Comparison of ENCODE assay signal across 8 cellular contexts in the genomic region with DNA sequence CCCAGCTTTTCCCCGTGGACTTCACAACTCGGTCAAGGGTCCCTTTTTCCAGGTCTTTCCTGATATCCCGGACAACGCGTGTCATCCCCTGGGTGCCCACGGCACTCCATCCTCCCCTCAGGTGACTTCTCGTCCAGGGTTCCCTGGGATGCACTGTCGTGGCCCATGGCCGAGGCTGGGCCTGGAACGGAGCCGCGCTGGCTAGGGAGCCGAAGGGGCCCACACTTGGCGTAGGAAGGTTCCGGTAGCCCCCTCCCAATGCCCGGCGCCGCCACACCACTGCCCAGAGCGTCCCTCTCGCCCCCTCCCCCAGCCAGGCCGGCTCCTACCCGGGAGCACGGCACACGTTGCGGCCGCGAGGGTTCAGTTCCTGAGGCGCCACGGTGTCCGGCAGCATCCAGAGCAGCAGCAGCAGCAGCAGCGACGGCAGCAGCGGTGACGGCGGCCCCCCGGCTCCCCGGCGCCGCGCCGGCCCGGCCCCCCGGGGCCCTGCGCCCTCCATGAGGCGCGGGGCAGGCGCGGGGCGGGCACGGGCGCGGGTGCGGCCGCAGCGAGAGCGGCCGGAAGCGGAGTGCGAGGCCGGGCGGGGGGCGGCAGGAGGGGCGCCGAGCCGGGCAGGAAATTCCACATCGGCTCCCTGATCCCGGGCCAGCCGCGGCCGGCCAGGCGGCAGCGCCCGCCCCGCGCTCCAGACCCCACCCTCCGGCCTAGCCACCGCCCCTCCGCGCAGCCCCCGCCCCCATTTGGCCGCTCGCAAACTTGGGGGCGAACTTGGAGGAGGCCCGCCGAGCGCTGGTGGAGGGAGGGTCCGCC. TPM values are rescaled to one million over a fixed set of nuclear protein-coding genes. Genes with fewer than 3 reads are reported as not detected.
DNase-seq lines count a peak whose midpoint lies in the region; ATAC-seq, FAIRE-seq and TF ChIP-seq lines count a peak whose summit lies in the region.

A gene with protein sequence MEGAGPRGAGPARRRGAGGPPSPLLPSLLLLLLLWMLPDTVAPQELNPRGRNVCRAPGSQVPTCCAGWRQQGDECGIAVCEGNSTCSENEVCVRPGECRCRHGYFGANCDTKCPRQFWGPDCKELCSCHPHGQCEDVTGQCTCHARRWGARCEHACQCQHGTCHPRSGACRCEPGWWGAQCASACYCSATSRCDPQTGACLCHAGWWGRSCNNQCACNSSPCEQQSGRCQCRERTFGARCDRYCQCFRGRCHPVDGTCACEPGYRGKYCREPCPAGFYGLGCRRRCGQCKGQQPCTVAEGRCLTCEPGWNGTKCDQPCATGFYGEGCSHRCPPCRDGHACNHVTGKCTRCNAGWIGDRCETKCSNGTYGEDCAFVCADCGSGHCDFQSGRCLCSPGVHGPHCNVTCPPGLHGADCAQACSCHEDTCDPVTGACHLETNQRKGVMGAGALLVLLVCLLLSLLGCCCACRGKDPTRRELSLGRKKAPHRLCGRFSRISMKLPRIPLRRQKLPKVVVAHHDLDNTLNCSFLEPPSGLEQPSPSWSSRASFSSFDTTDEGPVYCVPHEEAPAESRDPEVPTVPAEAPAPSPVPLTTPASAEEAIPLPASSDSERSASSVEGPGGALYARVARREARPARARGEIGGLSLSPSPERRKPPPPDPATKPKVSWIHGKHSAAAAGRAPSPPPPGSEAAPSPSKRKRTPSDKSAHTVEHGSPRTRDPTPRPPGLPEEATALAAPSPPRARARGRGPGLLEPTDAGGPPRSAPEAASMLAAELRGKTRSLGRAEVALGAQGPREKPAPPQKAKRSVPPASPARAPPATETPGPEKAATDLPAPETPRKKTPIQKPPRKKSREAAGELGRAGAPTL (minus strand): TSS at position 573 of the 813 bp plus-strand sequence. CDS start 71 bp downstream, at position 502.

- H3K4me3 ChIP-seq in BJ (ENCODE audit: low read depth, low read length) (peak within 1 kb of the TSS; percentile 72), HUES64 (ENCODE audit: low read length) (peak within 1 kb of the TSS; percentile 62), colonic mucosa (peak within 1 kb of the TSS; percentile 36), lower leg skin (ENCODE audit: low read depth, poor library complexity, severe bottlenecking) (peak within 1 kb of the TSS; percentile 37), thyroid gland (replicated peaks in 1 of 3) (peak within 1 kb of the TSS; percentile 52 to 71 (median 53))

- H3K27ac ChIP-seq in HUES64 (ENCODE audit: low read depth, low read length) (no peak within 1 kb of the TSS), colonic mucosa (peak within 1 kb of the TSS; percentile 36), thyroid gland (peak within 1 kb of the TSS; percentile 36 to 69 (median 56))

- H3K9ac ChIP-seq in HUES64 (ENCODE audit: low read depth, low read length) (peak within 1 kb of the TSS; percentile 55), colonic mucosa (ENCODE audit: low read depth in 2 of 2, low read length in 2 of 2) (peak within 1 kb of the TSS; percentile 58 to 63)

- TF ChIP-seq CTCF in BJ (IDR thresholded peaks at IDR 0.05; ENCODE audit: insufficient read depth, low read depth, low read length) = no peak
- no peak for TF ChIP-seq CTCF in colonic mucosa (IDR thresholded peaks at IDR 0.05)
- TF ChIP-seq CTCF in lower leg skin (IDR thresholded peaks at IDR 0.05) = no peak
- TF ChIP-seq CTCF in thyroid gland (IDR thresholded peaks at IDR 0.05) = no peak

- CTCF ChIA-PET in BJ (lab: Yijun Ruan, JAX) = interaction anchor here (1.2 to 5.7 kb wide), 5 partner anchors 8 to 20 kb away, joined by 3 to 25 read pairs (median 5); no protein-coding TSS in a partner anchor

- no peak for FAIRE-seq in RCC 7860 (lab: Jason Lieb, UNC)

- no peaks in the 10 kb centered on the region for H3K4me1 ChIP-seq in HUES64 (ENCODE audit: insufficient read depth, low read length)
- H3K4me1 ChIP-seq in colonic mucosa = no peaks in the 10 kb centered on the region
- peaks cover 25 to 44% of the 10 kb centered on the region in 2 donors for H3K4me1 ChIP-seq in thyroid gland

- H3K36me3 ChIP-seq in BJ (ENCODE audit: control insufficient read depth, insufficient read depth, low read length) (peaks cover 5% of the 10 kb centered on the region), HUES64 (ENCODE audit: insufficient read depth, low read length) (no peaks in the 10 kb centered on the region), colonic mucosa (no peaks in the 10 kb centered on the region), thyroid gland (peaks cover 0 to 6% of the 10 kb centered on the region in 2 donors)

- WGBS in HUES64 = under 1% methylated on average over 87 of the region's 87 CpGs
- WGBS in lower leg skin, 2 donors = 0 to 1% methylated on average over 19 to 52 of the region's 87 CpGs
- 0 to 2% methylated on average over 8 to 25 of the region's 87 CpGs for WGBS in thyroid gland, 2 donors

- no peak for DNase-seq in BJ (ENCODE audit: low read depth)
- no peak for DNase-seq in colonic mucosa
- peak in 1 of 2 donors; percentile 92 for DNase-seq in lower leg skin (ENCODE audit: low spot score in 2 of 2)
- peak; percentile 51 to 56 for DNase-seq in thyroid gland
- no peak for DNase-seq in RCC 7860 (ENCODE audit: low spot score)
- DNase-seq in RKO (ENCODE audit: low spot score) = no peak

- no peak for TF ChIP-seq POLR2A in lower leg skin (IDR thresholded peaks at IDR 0.05)
- peak in 1 of 2 donors; percentile 10 for TF ChIP-seq POLR2A in thyroid gland (IDR thresholded peaks at IDR 0.05)

- POLR2A ChIA-PET in BJ (lab: Charles Lee) = no interaction called here

- ATAC-seq in GM21447 (IDR thresholded peaks at IDR 0.05; ENCODE audit: unreplicated experiment) = no peak

- H3K9me3 ChIP-seq in HUES64 (ENCODE audit: insufficient read depth, low read depth, low read length) (no peaks in the 10 kb centered on the region), colonic mucosa (no peaks in the 10 kb centered on the region), thyroid gland (no peaks in the 10 kb centered on the region)

- intact Hi-C loops in colonic mucosa (cut with DNase I) = loop anchor here (10.0 kb wide), 1 partner anchor 57 kb away; a partner anchor contains a TSS
- intact Hi-C loops in lower leg skin (cut with DNase I; ENCODE audit: low total_unique reads) = no loop called here
- intact Hi-C loops in thyroid gland (cut with DNase I) = no loop called here

- no peaks in the 10 kb centered on the region for H3K27me3 ChIP-seq in BJ (ENCODE audit: control insufficient read depth, insufficient read depth, low read length)
- H3K27me3 ChIP-seq in HUES64 (ENCODE audit: insufficient read depth, low read length) = peaks cover 72% of the 10 kb centered on the region
- peaks cover 56% of the 10 kb centered on the region for H3K27me3 ChIP-seq in colonic mucosa
- H3K27me3 ChIP-seq in thyroid gland = no peaks in the 10 kb centered on the region

RNA-seq across cellular contexts. Expression of the gene that starts here (rescaled TPM):
- polyA plus RNA-seq in BJ (2011; rRNA removed) = 15.3 and 28.8 TPM in 2 replicates
- polyA minus RNA-seq in BJ (2011; rRNA and poly(A)+ RNA removed) = 20.1 and 24.0 TPM in 2 replicates
- polyA plus RNA-seq in HUES64 (2013, experiment 1 of 2) = 7.7 TPM
- 8.2 TPM for polyA plus RNA-seq in HUES64 (2013, experiment 2 of 2)
- total RNA-seq in colonic mucosa (1 to 10 TPM in 1 of 2 donors, under 1 TPM in 1; 0.91 to 3.1 TPM), lower leg skin (1 to 10 TPM; 6.1 to 9.6 (median 8.4) TPM), thyroid gland (10 to 100 TPM; 14.4 to 23.1 (median 20.4) TPM)

Comparison
In these comparisons a context has a peak if more than half of its experiments do, and no peak if none do; other contexts are left out.
1. DNase-seq: peak in thyroid gland (2 of 2); none in BJ (single experiment), colonic mucosa (single experiment), RCC 7860 (single experiment) and RKO (single experiment).
2. Peak in every context shown above with its lines, with median percentiles within 50 percentile points of each other: H3K4me3 ChIP-seq.